Comparison of ENCODE assay signal across 9 cellular contexts in the genomic region with DNA sequence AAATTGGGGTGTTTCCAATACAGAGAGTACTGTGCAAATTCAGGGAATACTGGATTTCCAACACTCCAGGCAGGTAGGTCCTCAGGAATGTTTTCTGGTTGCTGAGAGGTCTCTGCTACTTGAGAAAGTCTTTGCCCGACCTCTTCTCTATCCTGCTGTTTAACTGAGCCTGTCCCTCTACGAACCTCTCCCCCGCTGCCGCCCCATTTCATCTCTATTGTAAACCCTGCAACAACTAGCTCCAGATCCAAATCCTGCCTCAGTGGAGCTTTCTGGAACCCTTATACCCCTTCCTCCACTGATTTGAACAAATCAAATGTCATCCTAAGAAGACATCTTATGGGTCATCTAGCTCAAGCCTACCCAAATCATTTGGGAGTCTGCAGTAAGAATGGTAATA. TPM values are rescaled to one million over a fixed set of nuclear protein-coding genes. Genes with fewer than 3 reads are reported as not detected.
DNase-seq lines count a peak whose midpoint lies in the region; ATAC-seq, FAIRE-seq and TF ChIP-seq lines count a peak whose summit lies in the region.
"Had no signal": no experiment of that assay in that cellular context is flagged by ENCODE, and none has a peak within 500 bp of the region (broad histone marks: within the 10 kb centered on the region; RNA-seq: fewer than 3 reads in every experiment).

No MANE protein-coding gene starts in this region.

- RAD21 ChIA-PET in GM12878 (lab: Charles Lee; ENCODE audit: unreplicated experiment), result no interaction called here

- SMC1A ChIA-PET in GM12878 (lab: Charles Lee; ENCODE audit: uncharacterized antibody, unreplicated experiment), result interaction anchor here (0.7 kb wide), 1 partner anchor 578 kb away, joined by 3 read pairs; no protein-coding TSS in a partner anchor

- peaks cover 59% of the 10 kb centered on the region for H3K79me2 ChIP-seq in GM12878 (ENCODE audit: control insufficient read depth, insufficient read depth, low read length)
- H3K79me2 ChIP-seq in mesendoderm (ENCODE audit: control insufficient read depth, insufficient read depth, low read length), result peaks cover 24% of the 10 kb centered on the region

- no TSS peak for BruUV-seq in GM12878 (replicated peaks; lab: Mats Ljungman, UMichigan)

- H2BK120ac ChIP-seq in mesendoderm (ENCODE audit: low read depth, low read length), result no peak overlapping the region

- no peak overlapping the region for H4K8ac ChIP-seq in mesendoderm (ENCODE audit: low read depth, low read length)

- no peak overlapping the region for H3K27ac ChIP-seq in left ventricle myocardium inferior (replicated peaks)
- peak overlapping the region; percentile 97; the same call in 1 of the 2 replicates for H3K27ac ChIP-seq in GM12878 (ENCODE audit: control insufficient read depth, insufficient read depth)
- no peak overlapping the region for H3K27ac ChIP-seq in mesendoderm (ENCODE audit: low read depth, low read length)
- H3K27ac ChIP-seq in aorta (ENCODE audit: low read depth in 1 of 2, low read length in 2 of 2), result no peak overlapping the region

- TF ChIP-seq RAD21 in GM12878 (IDR thresholded peaks at IDR 0.05; ENCODE audit: insufficient read depth, low read depth, low read length), result no peak

- H3K18ac ChIP-seq in mesendoderm (ENCODE audit: low read length), result no peak overlapping the region

- in situ Hi-C loops in GM12878 (cut with MboI), result no loop called here

- H2BK15ac ChIP-seq in mesendoderm (replicated peaks; ENCODE audit: low read depth), result no peak overlapping the region

- no peak overlapping the region for H3K4ac ChIP-seq in mesendoderm (ENCODE audit: low read depth, low read length)

- H4K20me1 ChIP-seq in GM12878 (ENCODE audit: control insufficient read depth, insufficient read depth), result 0 out of 2 replicates have a peak, but pooled peaks cover 3% of the 10 kb centered on the region

- intact Hi-C loops in left ventricle myocardium inferior (cut with micrococcal nuclease) (no loop called here), left cardiac atrium (cut with DNase I) (no loop called here), GM12878 (cut with micrococcal nuclease; ENCODE audit: unreplicated experiment) (no loop called here), aorta (cut with DNase I) (no loop called here), mucosa of descending colon (cut with DNase I, micrococcal nuclease) (no loop called here)

- H3K79me1 ChIP-seq in mesendoderm (ENCODE audit: low read length), result peaks cover 26% of the 10 kb centered on the region

- WGBS in GM12878 (ENCODE audit: insufficient coverage, insufficient replicate concordance, low lambda C conversion rate, missing lambda C conversion rate), result 86% methylated on average over 4 of the region's 4 CpGs
- no CpG with 5 or more reads among the region's 4 CpGs for WGBS in mesendoderm (ENCODE audit: extremely low coverage, insufficient coverage, low lambda C conversion rate)
- WGBS in aorta, 2 donors, result 81 to 93% methylated on average over 4 of the region's 4 CpGs

- H2BK5ac ChIP-seq in mesendoderm (ENCODE audit: low read length), result no peak overlapping the region

- FAIRE-seq in GM12878 (lab: Jason Lieb, UNC), result no peak

- H3K9me3 ChIP-seq in left ventricle myocardium inferior (replicated peaks) (peaks cover 15% of the 10 kb centered on the region), GM12878 (replicated peaks; ENCODE audit: control insufficient read depth, insufficient read depth, low read length) (no peaks in the 10 kb centered on the region; the same call in 2 of the 3 replicates), aorta (ENCODE audit: control insufficient read depth, low read length) (no peaks in the 10 kb centered on the region), mucosa of descending colon (no peaks in the 10 kb centered on the region)

- H3K36me3 ChIP-seq in left ventricle myocardium inferior (peaks cover 22% of the 10 kb centered on the region), GM12878 (ENCODE audit: control insufficient read depth in 2 of 2, insufficient read depth in 2 of 2, low read length in 1 of 2) (peaks cover 0 to 7% of the 10 kb centered on the region in 2 experiments; a peak in 3 of 4 replicates), mesendoderm (ENCODE audit: control insufficient read depth, insufficient read depth, low read length) (no peaks in the 10 kb centered on the region), aorta (ENCODE audit: control insufficient read depth in 1 of 2, insufficient read depth in 2 of 2, low read length in 1 of 2) (peaks cover 0 to 2% of the 10 kb centered on the region in 2 donors), mucosa of descending colon (ENCODE audit: low read depth) (no peaks in the 10 kb centered on the region)

- H3K56ac ChIP-seq in mesendoderm (ENCODE audit: low read length), result peak overlapping the region; percentile 87

- H4K5ac ChIP-seq in mesendoderm (ENCODE audit: low read length), result no peak overlapping the region

- no peak overlapping the region for H3K23ac ChIP-seq in mesendoderm (ENCODE audit: low read length)

- POLR2A ChIA-PET in GM12878 (lab: Charles Lee), result no interaction called here

- TF ChIP-seq POLR2A in GM12878 (IDR thresholded peaks at IDR 0.05; ENCODE audit: low read depth, low read length), result no peak

- H3K4me3 ChIP-seq in left ventricle myocardium inferior (peak overlapping the region; percentile 81), GM12878 (peak overlapping the region; percentile 85), mesendoderm (ENCODE audit: low read length) (no peak overlapping the region), aorta (ENCODE audit: low read length in 2 of 2) (peak overlapping the region; percentile 73 to 76), mucosa of descending colon (no peak overlapping the region)

- CTCF ChIA-PET in GM12878 (lab: Yijun Ruan, JAX), result no interaction called here

- H3K4me1 ChIP-seq in left ventricle myocardium inferior, result peaks cover 57% of the 10 kb centered on the region
- H3K4me1 ChIP-seq in GM12878 (ENCODE audit: control insufficient read depth, insufficient read depth, low read length), result no peaks in the 10 kb centered on the region; the same call in 1 of the 2 replicates
- H3K4me1 ChIP-seq in mesendoderm (ENCODE audit: control insufficient read depth, low read depth, low read length), result peaks cover 4% of the 10 kb centered on the region
- H3K4me1 ChIP-seq in aorta (ENCODE audit: control insufficient read depth in 1 of 2, insufficient read depth in 2 of 2, low read length in 2 of 2), result no peaks in the 10 kb centered on the region
- peaks cover 11% of the 10 kb centered on the region for H3K4me1 ChIP-seq in mucosa of descending colon (ENCODE audit: low read depth)

- TF ChIP-seq CTCF in left ventricle myocardium inferior (IDR thresholded peaks at IDR 0.05; ENCODE audit: borderline replicate concordance) (no peak), GM12878 (IDR thresholded peaks at IDR 0.05 in 2 of 3, conservative IDR thresholded peaks at IDR 0.05 in 1 of 3; ENCODE audit: control insufficient read depth in 2 of 3, extremely low read depth in 1 of 3, insufficient read depth in 1 of 3, low read depth in 3 of 3, low read length in 3 of 3) (no peak), GM20000 (IDR thresholded peaks at IDR 0.05; ENCODE audit: extremely low read depth, missing control alignments) (no peak), mucosa of descending colon (IDR thresholded peaks at IDR 0.05) (no peak)

- DNase-seq in left ventricle myocardium inferior (no peak), left cardiac atrium (no peak), GM12878 (ENCODE audit: low read depth, low spot score) (no peak), mesendoderm (no peak), aorta (no peak), GM20000 (ENCODE audit: low spot score) (no peak), mucosa of descending colon (no peak)

- no peak for TF ChIP-seq EP300 in GM12878 (IDR thresholded peaks at IDR 0.05; ENCODE audit: borderline replicate concordance in 1 of 2, control insufficient read depth in 1 of 2, low read depth in 2 of 2, low read length in 2 of 2)

- no peak overlapping the region for H2AK5ac ChIP-seq in mesendoderm (ENCODE audit: low read length)

- H3K9ac ChIP-seq in GM12878 (ENCODE audit: control insufficient read depth, insufficient read depth, low read length) (peak overlapping the region; percentile 99; the same call in 1 of the 2 replicates), mesendoderm (ENCODE audit: low read length) (peak overlapping the region; percentile 98)

- H3K27me3 ChIP-seq in left ventricle myocardium inferior (ENCODE audit: low read depth) (no peaks in the 10 kb centered on the region), GM12878 (replicated peaks in 1 of 2; ENCODE audit: control insufficient read depth in 2 of 2, insufficient read depth in 2 of 2, low read length in 1 of 2) (no peaks in the 10 kb centered on the region), mesendoderm (ENCODE audit: insufficient read depth, low read length, poor library complexity) (no peaks in the 10 kb centered on the region), aorta (ENCODE audit: control insufficient read depth in 1 of 2, insufficient read depth in 2 of 2, low read length in 1 of 2) (no peaks in the 10 kb centered on the region)

- H3K4me2 ChIP-seq in GM12878 (ENCODE audit: control insufficient read depth, insufficient read depth) (peak overlapping the region; percentile 91), mesendoderm (ENCODE audit: low read length) (peak overlapping the region; percentile 54)

- no peak for ATAC-seq in left cardiac atrium
- ATAC-seq in GM12878, result no peak
- no peak for ATAC-seq in aorta (ENCODE audit: low FRiP score)
- no peak for ATAC-seq in mucosa of descending colon
- no peak for ATAC-seq in HG03039 (IDR thresholded peaks at IDR 0.05; ENCODE audit: unreplicated experiment)

- no peak overlapping the region for H2AFZ ChIP-seq in GM12878 (ENCODE audit: control insufficient read depth, low read depth, low read length)

RNA-seq across cellular contexts. Expression of a gene that starts 1.3 kb away (rescaled TPM):
- total RNA-seq in left ventricle myocardium inferior (44.2 TPM), left cardiac atrium (10 to 100 TPM; 45.8 to 48.5 TPM), GM12878 (2014; rRNA removed) (72.5 and 83.5 TPM in 2 replicates), GM12878 (2014; rRNA removed; fragmentation: Illumina TruSeq; extraction: Trizol) (103 and 130 TPM in 2 replicates), GM12878 (2021) (73.2 and 73.3 TPM in 2 replicates), aorta (10 to 100 TPM; 51.9 to 58.4 TPM), mucosa of descending colon (100 to 1,000 TPM in 1 of 3 donors, 10 to 100 TPM in 2; 62.7 to 116 (median 90.9) TPM)
- total RNA-seq in GM12878 (2013; cell fraction: nucleolus; rRNA removed), result 55.8 and 68.4 TPM in 2 replicates
- polyA plus RNA-seq in GM12878 (2011; ENCODE audit: low read depth), result 60.1 TPM
- polyA plus RNA-seq in GM12878 (2011; rRNA removed) (49.2 and 56.1 TPM in 2 replicates), GM12878 (2014; fragmentation: Illumina TruSeq; extraction: Trizol) (116 and 121 TPM in 2 replicates), GM12878 (2014; fragmentation: Nextera tagmentation; extraction: Ambion mirVana) (100 to 1,000 TPM; 100 to 158 TPM), GM12878 (2014; rRNA removed) (71.1 and 78.0 TPM in 2 replicates), GM12878 (2016; fragmentation: Nextera tagmentation; extraction: Ambion mirVana) (100 to 1,000 TPM; 119 to 135 TPM), aorta (10 to 100 TPM; 43.9 to 60.7 TPM)
- polyA plus RNA-seq in GM12878 (2011; cell fraction: cytosol; rRNA removed), result 45.9 and 47.3 TPM in 2 replicates
- 47.7 and 53.0 TPM in 2 replicates for polyA plus RNA-seq in GM12878 (2011; cell fraction: nucleus; rRNA removed)
- 59.8 and 84.3 TPM in 2 replicates for polyA plus RNA-seq in GM12878 (2012)
- polyA minus RNA-seq in GM12878 (2011; rRNA and poly(A)+ RNA removed), result 27.3 TPM in 2 replicates
- polyA minus RNA-seq in GM12878 (2011; cell fraction: cytosol; rRNA and poly(A)+ RNA removed), result 11.5 and 16.1 TPM in 2 replicates
- 20.7 and 33.9 TPM in 2 replicates for polyA minus RNA-seq in GM12878 (2011; cell fraction: nucleus; rRNA and poly(A)+ RNA removed)
- polyA plus RNA-seq in mesendoderm (2013, experiment 1 of 2), result 73.2 TPM
- 72.6 TPM for polyA plus RNA-seq in mesendoderm (2013, experiment 2 of 2)

RNA-seq across cellular contexts. Expression of a gene that starts 1.4 kb away (rescaled TPM):
- total RNA-seq in left ventricle myocardium inferior (2.4 TPM), left cardiac atrium (1 to 10 TPM; 2.0 to 2.8 TPM), GM12878 (2014; rRNA removed) (5.9 and 7.4 TPM in 2 replicates), GM12878 (2014; rRNA removed; fragmentation: Illumina TruSeq; extraction: Trizol) (5.6 and 6.0 TPM in 2 replicates), GM12878 (2021) (4.6 and 5.3 TPM in 2 replicates), aorta (1 to 10 TPM; 2.3 to 3.3 TPM), mucosa of descending colon (1 to 10 TPM; 4.1 to 5.6 (median 5.4) TPM)
- total RNA-seq in GM12878 (2013; cell fraction: nucleolus; rRNA removed), result 55.5 and 58.6 TPM in 2 replicates
- polyA plus RNA-seq in GM12878 (2011; ENCODE audit: low read depth), result 1.7 TPM
- polyA plus RNA-seq in GM12878 (2011; rRNA removed) (4.2 and 5.7 TPM in 2 replicates), GM12878 (2014; fragmentation: Illumina TruSeq; extraction: Trizol) (5.2 and 6.6 TPM in 2 replicates), GM12878 (2014; fragmentation: Nextera tagmentation; extraction: Ambion mirVana) (1 to 10 TPM; 1.4 to 2.0 TPM), GM12878 (2014; rRNA removed) (5.6 and 5.9 TPM in 2 replicates), GM12878 (2016; fragmentation: Nextera tagmentation; extraction: Ambion mirVana) (1 to 10 TPM; 6.6 to 8.4 TPM), aorta (1 to 10 TPM in 1 of 2 donors, under 1 TPM in 1; 0.50 to 1.8 TPM)
- polyA plus RNA-seq in GM12878 (2011; cell fraction: cytosol; rRNA removed), result 1.9 TPM in 2 replicates
- polyA plus RNA-seq in GM12878 (2011; cell fraction: nucleus; rRNA removed), result 17.3 and 17.9 TPM in 2 replicates
- polyA plus RNA-seq in GM12878 (2012), result 1.6 and 2.5 TPM in 2 replicates
- 7.4 and 8.3 TPM in 2 replicates for polyA minus RNA-seq in GM12878 (2011; rRNA and poly(A)+ RNA removed)
- polyA minus RNA-seq in GM12878 (2011; cell fraction: cytosol; rRNA and poly(A)+ RNA removed), result 0.80 and 1.6 TPM in 2 replicates
- polyA minus RNA-seq in GM12878 (2011; cell fraction: nucleus; rRNA and poly(A)+ RNA removed), result 19.8 and 23.3 TPM in 2 replicates
- 4.9 TPM for polyA plus RNA-seq in mesendoderm (2013, experiment 1 of 2)
- polyA plus RNA-seq in mesendoderm (2013, experiment 2 of 2), result 5.1 TPM

RNA-seq across cellular contexts. Expression of a gene that starts 12.3 kb away (rescaled TPM):
- total RNA-seq in left ventricle myocardium inferior (not detected), left cardiac atrium (not detected), GM12878 (2014; rRNA removed) (0.05 TPM in 1 of 2 replicates, not detected in the other), GM12878 (2014; rRNA removed; fragmentation: Illumina TruSeq; extraction: Trizol) (not detected in 2 replicates), GM12878 (2021) (not detected in 2 replicates), aorta (not detected), mucosa of descending colon (not detected)
- total RNA-seq in GM12878 (2013; cell fraction: nucleolus; rRNA removed), result not detected in 2 replicates
- polyA plus RNA-seq in GM12878 (2011; ENCODE audit: low read depth), result not detected
- polyA plus RNA-seq in GM12878 (2011; rRNA removed) (not detected in 2 replicates), GM12878 (2014; fragmentation: Illumina TruSeq; extraction: Trizol) (not detected in 2 replicates), GM12878 (2014; fragmentation: Nextera tagmentation; extraction: Ambion mirVana) (not detected), GM12878 (2014; rRNA removed) (not detected in 2 replicates), GM12878 (2016; fragmentation: Nextera tagmentation; extraction: Ambion mirVana) (under 1 TPM in 1 of 2 experiments, not detected in 1; 0.17 TPM), aorta (not detected)
- not detected in 2 replicates for polyA plus RNA-seq in GM12878 (2011; cell fraction: cytosol; rRNA removed)
- not detected in 2 replicates for polyA plus RNA-seq in GM12878 (2011; cell fraction: nucleus; rRNA removed)
- polyA plus RNA-seq in GM12878 (2012), result 0.08 and 0.11 TPM in 2 replicates
- not detected in 2 replicates for polyA minus RNA-seq in GM12878 (2011; rRNA and poly(A)+ RNA removed)
- polyA minus RNA-seq in GM12878 (2011; cell fraction: cytosol; rRNA and poly(A)+ RNA removed), result not detected in 2 replicates
- not detected in 2 replicates for polyA minus RNA-seq in GM12878 (2011; cell fraction: nucleus; rRNA and poly(A)+ RNA removed)
- not detected for polyA plus RNA-seq in mesendoderm (2013, experiment 1 of 2)
- not detected for polyA plus RNA-seq in mesendoderm (2013, experiment 2 of 2)
- total RNA-seq: esophagus mucosa had no signal

RNA-seq across cellular contexts. Expression of a gene that starts 25.8 kb away (rescaled TPM):
- total RNA-seq in left ventricle myocardium inferior, result not detected
- total RNA-seq in left cardiac atrium, result under 1 TPM in 1 of 2 donors, not detected in 1; 0.35 TPM
- not detected in 2 replicates for total RNA-seq in GM12878 (2013; cell fraction: nucleolus; rRNA removed)
- total RNA-seq in GM12878 (2014; rRNA removed), result not detected in 2 replicates
- not detected in 2 replicates for total RNA-seq in GM12878 (2014; rRNA removed; fragmentation: Illumina TruSeq; extraction: Trizol)
- total RNA-seq in GM12878 (2021), result not detected in 2 replicates
- not detected for polyA plus RNA-seq in GM12878 (2011; ENCODE audit: low read depth)
- polyA plus RNA-seq in GM12878 (2011; rRNA removed), result not detected in 2 replicates
- not detected in 2 replicates for polyA plus RNA-seq in GM12878 (2011; cell fraction: cytosol; rRNA removed)
- not detected in 2 replicates for polyA plus RNA-seq in GM12878 (2011; cell fraction: nucleus; rRNA removed)
- polyA plus RNA-seq in GM12878 (2012), result not detected in 2 replicates
- not detected in 2 replicates for polyA plus RNA-seq in GM12878 (2014; fragmentation: Illumina TruSeq; extraction: Trizol)
- polyA plus RNA-seq in GM12878 (2014; fragmentation: Nextera tagmentation; extraction: Ambion mirVana), result not detected
- polyA plus RNA-seq in GM12878 (2014; rRNA removed), result not detected in 2 replicates
- not detected for polyA plus RNA-seq in GM12878 (2016; fragmentation: Nextera tagmentation; extraction: Ambion mirVana)
- polyA minus RNA-seq in GM12878 (2011; rRNA and poly(A)+ RNA removed), result not detected in 2 replicates
- not detected in 2 replicates for polyA minus RNA-seq in GM12878 (2011; cell fraction: cytosol; rRNA and poly(A)+ RNA removed)
- not detected in 2 replicates for polyA minus RNA-seq in GM12878 (2011; cell fraction: nucleus; rRNA and poly(A)+ RNA removed)
- polyA plus RNA-seq in mesendoderm (2013, experiment 1 of 2), result not detected
- polyA plus RNA-seq in mesendoderm (2013, experiment 2 of 2), result 0.04 TPM
- not detected for total RNA-seq in aorta
- not detected for polyA plus RNA-seq in aorta
- not detected for total RNA-seq in mucosa of descending colon
- total RNA-seq: esophagus mucosa had no signal

RNA-seq across cellular contexts. Expression of a gene that starts 31.6 kb away (rescaled TPM):
- total RNA-seq in left ventricle myocardium inferior (not detected), left cardiac atrium (under 1 TPM in 1 of 2 donors, not detected in 1; 0.16 TPM), GM12878 (2014; rRNA removed) (not detected in 2 replicates), GM12878 (2014; rRNA removed; fragmentation: Illumina TruSeq; extraction: Trizol) (not detected in 2 replicates), GM12878 (2021) (not detected in 2 replicates), aorta (not detected), mucosa of descending colon (not detected)
- total RNA-seq in GM12878 (2013; cell fraction: nucleolus; rRNA removed), result not detected in 2 replicates
- polyA plus RNA-seq in GM12878 (2011; ENCODE audit: low read depth), result not detected
- polyA plus RNA-seq in GM12878 (2011; rRNA removed) (not detected in 2 replicates), GM12878 (2014; fragmentation: Illumina TruSeq; extraction: Trizol) (not detected in 2 replicates), GM12878 (2014; fragmentation: Nextera tagmentation; extraction: Ambion mirVana) (not detected), GM12878 (2014; rRNA removed) (not detected in 2 replicates), GM12878 (2016; fragmentation: Nextera tagmentation; extraction: Ambion mirVana) (not detected), aorta (not detected)
- not detected in 2 replicates for polyA plus RNA-seq in GM12878 (2011; cell fraction: cytosol; rRNA removed)
- not detected in 2 replicates for polyA plus RNA-seq in GM12878 (2011; cell fraction: nucleus; rRNA removed)
- polyA plus RNA-seq in GM12878 (2012), result not detected in 2 replicates
- polyA minus RNA-seq in GM12878 (2011; rRNA and poly(A)+ RNA removed), result not detected in 2 replicates
- not detected in 2 replicates for polyA minus RNA-seq in GM12878 (2011; cell fraction: cytosol; rRNA and poly(A)+ RNA removed)
- polyA minus RNA-seq in GM12878 (2011; cell fraction: nucleus; rRNA and poly(A)+ RNA removed), result not detected in 2 replicates
- not detected for polyA plus RNA-seq in mesendoderm (2013, experiment 1 of 2)
- polyA plus RNA-seq in mesendoderm (2013, experiment 2 of 2), result 0.01 TPM
- total RNA-seq: esophagus mucosa had no signal

Comparison
In these comparisons a context has a peak if more than half of its experiments do, and no peak if none do; other contexts are left out.
1. H3K4me3 ChIP-seq: peak in left ventricle myocardium inferior (single experiment), GM12878 (single experiment) and aorta (2 of 2); none in mesendoderm (single experiment) and mucosa of descending colon (single experiment).